Comparison of ENCODE assay signal across 12 cellular contexts in genomic region chr1:151159373-151159772, GRCh38. TPM values are rescaled to one million over a fixed set of nuclear protein-coding genes. Genes with fewer than 3 reads are reported as not detected.
A peak's percentile ranks its signal among the peaks of the same experiment; 100 is the strongest.
DNase-seq lines count a peak whose midpoint lies in the region; ATAC-seq and TF ChIP-seq lines count a peak whose summit lies in the region.
"Had no signal": no experiment of that assay in that cellular context is flagged by ENCODE, and none has a peak within 500 bp of the region (broad histone marks: within the 10 kb centered on the region; RNA-seq: fewer than 3 reads in every experiment).

No MANE protein-coding gene starts in this region.

- no peaks in the 10 kb centered on the region for H3K9me3 Mint-ChIP-seq in activated T-helper 2 cell treated with anti-CD3 and anti-CD28 coated beads, Interferon-gamma antibody, Interleukin-2, Interleukin-4, amounts not matched to agents 10 μg/mL and 5 μg/mL and 100 μg/mL, durations not matched to agents 14 hours and 24 hours and 36 hours
- no peaks in the 10 kb centered on the region for H3K9me3 Mint-ChIP-seq in natural killer cell
- no peaks in the 10 kb centered on the region for H3K9me3 Mint-ChIP-seq in mesothelial cell of epicardium

- peak overlapping the region; percentile 82 for H3K27ac Mint-ChIP-seq in activated T-helper 2 cell treated with anti-CD3 and anti-CD28 coated beads, Interferon-gamma antibody, Interleukin-2, Interleukin-4, amounts not matched to agents 10 μg/mL and 5 μg/mL and 100 μg/mL, durations not matched to agents 14 hours and 24 hours and 36 hours
- H3K27ac Mint-ChIP-seq in natural killer cell: peak overlapping the region; percentile 82 to 89
- H3K27ac Mint-ChIP-seq in mesothelial cell of epicardium: no peak overlapping the region

- no peaks in the 10 kb centered on the region for H3K27me3 ChIP-seq in DOHH2 (ENCODE audit: control insufficient read depth, low read length)
- H3K27me3 ChIP-seq: esophagus muscularis mucosa, right lobe of liver, tibial nerve had no signal

- intact Hi-C loops in activated T-helper 2 cell treated with anti-CD3 and anti-CD28 coated beads, Interferon-gamma antibody, Interleukin-2, Interleukin-4, amounts not matched to agents 10 μg/mL and 5 μg/mL and 100 μg/mL, durations not matched to agents 14 hours and 24 hours and 36 hours (cut with micrococcal nuclease): loop anchor here (5.0 to 10.0 kb wide), 3 partner anchors 235 to 925 kb away; partner anchors contain the start of genes ANP32E and SETDB1
- intact Hi-C loops in natural killer cell (cut with micrococcal nuclease): loop anchor here (5.0 kb wide), 2 partner anchors 182 to 597 kb away; no protein-coding TSS in a partner anchor

- peak overlapping the region; percentile 29 for H3K27ac ChIP-seq in DOHH2 (ENCODE audit: low read depth, low read length)
- H3K27ac ChIP-seq: right lobe of liver, tibial nerve had no signal

- TF ChIP-seq CTCF in DOHH2 (IDR thresholded peaks at IDR 0.05; ENCODE audit: low read depth, low read length, poor library complexity, severe bottlenecking) (no peak), natural killer cell (IDR thresholded peaks at IDR 0.05) (no peak), mesothelial cell of epicardium (IDR thresholded peaks at IDR 0.05; ENCODE audit: unreplicated experiment) (no peak)

- peaks cover 21% of the 10 kb centered on the region for H3F3A ChIP-seq in DOHH2 (ENCODE audit: control insufficient read depth, insufficient read depth)

- no peaks in the 10 kb centered on the region for H3K9me2 ChIP-seq in DOHH2 (replicated peaks; ENCODE audit: control insufficient read depth, low read length)

- H3K27me3 Mint-ChIP-seq in activated T-helper 2 cell treated with anti-CD3 and anti-CD28 coated beads, Interferon-gamma antibody, Interleukin-2, Interleukin-4, amounts not matched to agents 10 μg/mL and 5 μg/mL and 100 μg/mL, durations not matched to agents 14 hours and 24 hours and 36 hours (ENCODE audit: low read depth): no peaks in the 10 kb centered on the region
- H3K27me3 Mint-ChIP-seq in natural killer cell (ENCODE audit: low read depth in 2 of 2) (no peaks in the 10 kb centered on the region), mesothelial cell of epicardium (ENCODE audit: low read depth) (no peaks in the 10 kb centered on the region)

- H3K4me2 ChIP-seq in DOHH2 (ENCODE audit: low read length): peak overlapping the region; percentile 95

- H3K4me3 ChIP-seq in DOHH2 (ENCODE audit: low read length): peak overlapping the region; percentile 26
- H3K4me3 ChIP-seq: esophagus muscularis mucosa, right lobe of liver, tibial nerve had no signal

- no peaks in the 10 kb centered on the region for H3K9me3 ChIP-seq in DOHH2 (ENCODE audit: control insufficient read depth, insufficient read depth, low read length)
- H3K9me3 ChIP-seq: esophagus muscularis mucosa, right lobe of liver, tibial nerve had no signal

- peaks cover 65% of the 10 kb centered on the region for H3K36me3 Mint-ChIP-seq in activated T-helper 2 cell treated with anti-CD3 and anti-CD28 coated beads, Interferon-gamma antibody, Interleukin-2, Interleukin-4, amounts not matched to agents 10 μg/mL and 5 μg/mL and 100 μg/mL, durations not matched to agents 14 hours and 24 hours and 36 hours (ENCODE audit: low read depth)
- H3K36me3 Mint-ChIP-seq in natural killer cell (no peaks in the 10 kb centered on the region), mesothelial cell of epicardium (peaks cover 25% of the 10 kb centered on the region)

- peak overlapping the region; percentile 32 for H3K4me3 Mint-ChIP-seq in activated T-helper 2 cell treated with anti-CD3 and anti-CD28 coated beads, Interferon-gamma antibody, Interleukin-2, Interleukin-4, amounts not matched to agents 10 μg/mL and 5 μg/mL and 100 μg/mL, durations not matched to agents 14 hours and 24 hours and 36 hours (ENCODE audit: low read depth)
- H3K4me3 Mint-ChIP-seq in natural killer cell: peak overlapping the region; percentile 64
- no peak overlapping the region for H3K4me3 Mint-ChIP-seq in mesothelial cell of epicardium

- DNase-seq in CD1c-positive myeloid dendritic cell (ENCODE audit: extremely low spot score): peak; percentile 77
- DNase-seq in activated T-helper 2 cell treated with anti-CD3 and anti-CD28 coated beads, Interferon-gamma antibody, Interleukin-2, Interleukin-4, amounts not matched to agents 10 μg/mL and 5 μg/mL and 100 μg/mL, durations not matched to agents 14 hours and 24 hours and 36 hours (ENCODE audit: low spot score): no peak
- no peak for DNase-seq in natural killer cell
- no peak for DNase-seq in mesothelial cell of epicardium (ENCODE audit: low spot score in 2 of 2, unreplicated experiment in 2 of 2)
- no peak for DNase-seq in islet precursor cell
- DNase-seq: DMS 273 treated with DMSO at 0.1 percent for 48 hours, NCI-H748 treated with DMSO at 0.1 percent for 48 hours, right lobe of liver had no signal

- H3K4me1 Mint-ChIP-seq in activated T-helper 2 cell treated with anti-CD3 and anti-CD28 coated beads, Interferon-gamma antibody, Interleukin-2, Interleukin-4, amounts not matched to agents 10 μg/mL and 5 μg/mL and 100 μg/mL, durations not matched to agents 14 hours and 24 hours and 36 hours (ENCODE audit: low read depth): peaks cover 50% of the 10 kb centered on the region
- peaks cover 45 to 58% of the 10 kb centered on the region in 2 donors for H3K4me1 Mint-ChIP-seq in natural killer cell
- peaks cover 4% of the 10 kb centered on the region for H3K4me1 Mint-ChIP-seq in mesothelial cell of epicardium

- no peaks in the 10 kb centered on the region for H4K20me1 ChIP-seq in DOHH2 (ENCODE audit: control insufficient read depth, insufficient read depth, low read depth, low read length)

- peaks cover 29% of the 10 kb centered on the region for H3K36me3 ChIP-seq in DOHH2 (ENCODE audit: control insufficient read depth, low read length)

- peaks cover 46% of the 10 kb centered on the region for H3K4me1 ChIP-seq in DOHH2 (ENCODE audit: control insufficient read depth, low read length)

- H3K79me2 ChIP-seq in DOHH2 (ENCODE audit: control insufficient read depth, low read length): peaks cover 18% of the 10 kb centered on the region

- ATAC-seq in natural killer cell (no peak), HG02973 (IDR thresholded peaks at IDR 0.05; ENCODE audit: unreplicated experiment) (no peak)

RNA-seq across cellular contexts. Expression of gene TNFAIP8L2, which starts 2.9 kb away (rescaled TPM):
- total RNA-seq in activated T-helper 2 cell treated with anti-CD3 and anti-CD28 coated beads, Interferon-gamma antibody, Interleukin-2, Interleukin-4, amounts not matched to agents 10 μg/mL and 5 μg/mL and 100 μg/mL, durations not matched to agents 14 hours and 24 hours and 36 hours: 24.3 and 28.7 TPM in 2 replicates
- total RNA-seq in natural killer cell: 10 to 100 TPM in 1 of 3 donors, 1 to 10 TPM in 2; 4.8 to 14.5 (median 5.7) TPM
- total RNA-seq in mesothelial cell of epicardium: not detected in 3 replicates

RNA-seq across cellular contexts. Expression of gene LYSMD1, which starts 6.3 kb away (rescaled TPM):
- 3.6 and 4.9 TPM in 2 replicates for total RNA-seq in activated T-helper 2 cell treated with anti-CD3 and anti-CD28 coated beads, Interferon-gamma antibody, Interleukin-2, Interleukin-4, amounts not matched to agents 10 μg/mL and 5 μg/mL and 100 μg/mL, durations not matched to agents 14 hours and 24 hours and 36 hours
- total RNA-seq in natural killer cell (1 to 10 TPM; 1.0 to 1.7 (median 1.2) TPM), mesothelial cell of epicardium (9.9 to 11.8 TPM (median 11.4 TPM) in 3 replicates)

RNA-seq across cellular contexts. Expression of gene SCNM1, which starts 6.6 kb away (rescaled TPM):
- 82.4 and 89.1 TPM in 2 replicates for total RNA-seq in activated T-helper 2 cell treated with anti-CD3 and anti-CD28 coated beads, Interferon-gamma antibody, Interleukin-2, Interleukin-4, amounts not matched to agents 10 μg/mL and 5 μg/mL and 100 μg/mL, durations not matched to agents 14 hours and 24 hours and 36 hours
- total RNA-seq in natural killer cell: 10 to 100 TPM; 52.3 to 54.2 (median 52.9) TPM
- 34.9 to 37.1 TPM (median 36.9 TPM) in 3 replicates for total RNA-seq in mesothelial cell of epicardium

RNA-seq across cellular contexts. Expression of gene SEMA6C, which starts 12.9 kb away (rescaled TPM):
- 1.7 and 2.0 TPM in 2 replicates for total RNA-seq in activated T-helper 2 cell treated with anti-CD3 and anti-CD28 coated beads, Interferon-gamma antibody, Interleukin-2, Interleukin-4, amounts not matched to agents 10 μg/mL and 5 μg/mL and 100 μg/mL, durations not matched to agents 14 hours and 24 hours and 36 hours
- total RNA-seq in natural killer cell: 1 to 10 TPM; 2.5 to 5.8 (median 3.0) TPM
- total RNA-seq in mesothelial cell of epicardium: 14.9 to 15.0 TPM (median 14.9 TPM) in 3 replicates

RNA-seq across cellular contexts. Expression of gene TMOD4, which starts 16.4 kb away (rescaled TPM):
- 1.0 TPM in 1 of 2 replicates, not detected in the other for total RNA-seq in activated T-helper 2 cell treated with anti-CD3 and anti-CD28 coated beads, Interferon-gamma antibody, Interleukin-2, Interleukin-4, amounts not matched to agents 10 μg/mL and 5 μg/mL and 100 μg/mL, durations not matched to agents 14 hours and 24 hours and 36 hours
- total RNA-seq in natural killer cell (1 to 10 TPM in 2 of 3 donors, not detected in 1; 2.6 to 3.8 TPM), mesothelial cell of epicardium (0.77 to 1.7 TPM (median 1.1 TPM) in 3 replicates)
- total RNA-seq: right lobe of liver had no signal
